1 cellular context compared by ENCODE assay signal in genomic region chr15:53811530-53811929, GRCh38.
A peak's percentile ranks its signal among the peaks of the same experiment; 100 is the strongest.
TF ChIP-seq lines count a peak whose summit lies in the region.

No MANE protein-coding gene starts in this region.

TF ChIP-seq in HepG2, 621 proteins besides CTCF, POLR2A, EP300 and RAD21 (continued from another document):
- TF ChIP-seq THAP7 (CRISPR knock-in tag; IDR thresholded peaks at IDR 0.05), result no peak
- TF ChIP-seq ZBTB7A (CRISPR knock-in tag; IDR thresholded peaks at IDR 0.05), result no peak
- TF ChIP-seq ZNF180 (CRISPR knock-in tag; IDR thresholded peaks at IDR 0.05; ENCODE audit: borderline replicate concordance, low read depth), result no peak
- TF ChIP-seq KAT8 (CRISPR knock-in tag; IDR thresholded peaks at IDR 0.05), result peak; percentile 17; the same call in 1 of the 2 replicates
- TF ChIP-seq NR1H2 (CRISPR knock-in tag; IDR thresholded peaks at IDR 0.05; ENCODE audit: borderline replicate concordance, low read depth), result no peak
- no peak for TF ChIP-seq ZNF124 (CRISPR knock-in tag; IDR thresholded peaks at IDR 0.05)
- no peak for TF ChIP-seq SETDB1 (CRISPR knock-in tag; IDR thresholded peaks at IDR 0.05; ENCODE audit: borderline replicate concordance)
- TF ChIP-seq HOXA7 (CRISPR knock-in tag; IDR thresholded peaks at IDR 0.05), result no peak
- TF ChIP-seq MED13 (CRISPR knock-in tag; IDR thresholded peaks at IDR 0.05), result no peak
- TF ChIP-seq RARG (CRISPR knock-in tag; IDR thresholded peaks at IDR 0.05; ENCODE audit: low read depth), result no peak
- peak; percentile 40; the same call in 1 of the 2 replicates for TF ChIP-seq SMC3 (IDR thresholded peaks at IDR 0.05; ENCODE audit: low read length)
- TF ChIP-seq MTF2 (CRISPR knock-in tag; IDR thresholded peaks at IDR 0.05; ENCODE audit: borderline replicate concordance), result no peak
- no peak for TF ChIP-seq PPARG (CRISPR knock-in tag; conservative IDR thresholded peaks at IDR 0.05)
- TF ChIP-seq, protein P1, sequence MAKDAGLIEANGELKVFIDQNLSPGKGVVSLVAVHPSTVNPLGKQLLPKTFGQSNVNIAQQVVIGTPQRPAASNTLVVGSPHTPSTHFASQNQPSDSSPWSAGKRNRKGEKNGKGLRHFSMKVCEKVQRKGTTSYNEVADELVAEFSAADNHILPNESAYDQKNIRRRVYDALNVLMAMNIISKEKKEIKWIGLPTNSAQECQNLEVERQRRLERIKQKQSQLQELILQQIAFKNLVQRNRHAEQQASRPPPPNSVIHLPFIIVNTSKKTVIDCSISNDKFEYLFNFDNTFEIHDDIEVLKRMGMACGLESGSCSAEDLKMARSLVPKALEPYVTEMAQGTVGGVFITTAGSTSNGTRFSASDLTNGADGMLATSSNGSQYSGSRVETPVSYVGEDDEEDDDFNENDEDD (CRISPR knock-in tag; IDR thresholded peaks at IDR 0.05; ENCODE audit: borderline replicate concordance), result no peak
- TF ChIP-seq PTBP1 (IDR thresholded peaks at IDR 0.05; ENCODE audit: low read depth, low read length, poor library complexity, severe bottlenecking), result no peak
- no peak for TF ChIP-seq ZBTB8A (CRISPR knock-in tag; IDR thresholded peaks at IDR 0.05; ENCODE audit: borderline replicate concordance, low read depth)
- TF ChIP-seq SALL2 (CRISPR knock-in tag; IDR thresholded peaks at IDR 0.05), result no peak
- no peak for TF ChIP-seq SOX6 (IDR thresholded peaks at IDR 0.05)
- 0 out of 2 replicates have a peak, but pooled peaks have one; percentile 17 for TF ChIP-seq SOX6 (CRISPR knock-in tag; IDR thresholded peaks at IDR 0.05)
- TF ChIP-seq ELF4 (CRISPR knock-in tag; IDR thresholded peaks at IDR 0.05; ENCODE audit: borderline replicate concordance), result 0 out of 2 replicates have a peak, but pooled peaks have one; percentile 61
- no peak for TF ChIP-seq STAT5B (CRISPR knock-in tag; IDR thresholded peaks at IDR 0.05)
- no peak for TF ChIP-seq ZBTB4 (CRISPR knock-in tag; IDR thresholded peaks at IDR 0.05; ENCODE audit: borderline replicate concordance)
- TF ChIP-seq ELF3 (CRISPR knock-in tag; IDR thresholded peaks at IDR 0.05), result peak; percentile 82
- TF ChIP-seq, protein P2, sequence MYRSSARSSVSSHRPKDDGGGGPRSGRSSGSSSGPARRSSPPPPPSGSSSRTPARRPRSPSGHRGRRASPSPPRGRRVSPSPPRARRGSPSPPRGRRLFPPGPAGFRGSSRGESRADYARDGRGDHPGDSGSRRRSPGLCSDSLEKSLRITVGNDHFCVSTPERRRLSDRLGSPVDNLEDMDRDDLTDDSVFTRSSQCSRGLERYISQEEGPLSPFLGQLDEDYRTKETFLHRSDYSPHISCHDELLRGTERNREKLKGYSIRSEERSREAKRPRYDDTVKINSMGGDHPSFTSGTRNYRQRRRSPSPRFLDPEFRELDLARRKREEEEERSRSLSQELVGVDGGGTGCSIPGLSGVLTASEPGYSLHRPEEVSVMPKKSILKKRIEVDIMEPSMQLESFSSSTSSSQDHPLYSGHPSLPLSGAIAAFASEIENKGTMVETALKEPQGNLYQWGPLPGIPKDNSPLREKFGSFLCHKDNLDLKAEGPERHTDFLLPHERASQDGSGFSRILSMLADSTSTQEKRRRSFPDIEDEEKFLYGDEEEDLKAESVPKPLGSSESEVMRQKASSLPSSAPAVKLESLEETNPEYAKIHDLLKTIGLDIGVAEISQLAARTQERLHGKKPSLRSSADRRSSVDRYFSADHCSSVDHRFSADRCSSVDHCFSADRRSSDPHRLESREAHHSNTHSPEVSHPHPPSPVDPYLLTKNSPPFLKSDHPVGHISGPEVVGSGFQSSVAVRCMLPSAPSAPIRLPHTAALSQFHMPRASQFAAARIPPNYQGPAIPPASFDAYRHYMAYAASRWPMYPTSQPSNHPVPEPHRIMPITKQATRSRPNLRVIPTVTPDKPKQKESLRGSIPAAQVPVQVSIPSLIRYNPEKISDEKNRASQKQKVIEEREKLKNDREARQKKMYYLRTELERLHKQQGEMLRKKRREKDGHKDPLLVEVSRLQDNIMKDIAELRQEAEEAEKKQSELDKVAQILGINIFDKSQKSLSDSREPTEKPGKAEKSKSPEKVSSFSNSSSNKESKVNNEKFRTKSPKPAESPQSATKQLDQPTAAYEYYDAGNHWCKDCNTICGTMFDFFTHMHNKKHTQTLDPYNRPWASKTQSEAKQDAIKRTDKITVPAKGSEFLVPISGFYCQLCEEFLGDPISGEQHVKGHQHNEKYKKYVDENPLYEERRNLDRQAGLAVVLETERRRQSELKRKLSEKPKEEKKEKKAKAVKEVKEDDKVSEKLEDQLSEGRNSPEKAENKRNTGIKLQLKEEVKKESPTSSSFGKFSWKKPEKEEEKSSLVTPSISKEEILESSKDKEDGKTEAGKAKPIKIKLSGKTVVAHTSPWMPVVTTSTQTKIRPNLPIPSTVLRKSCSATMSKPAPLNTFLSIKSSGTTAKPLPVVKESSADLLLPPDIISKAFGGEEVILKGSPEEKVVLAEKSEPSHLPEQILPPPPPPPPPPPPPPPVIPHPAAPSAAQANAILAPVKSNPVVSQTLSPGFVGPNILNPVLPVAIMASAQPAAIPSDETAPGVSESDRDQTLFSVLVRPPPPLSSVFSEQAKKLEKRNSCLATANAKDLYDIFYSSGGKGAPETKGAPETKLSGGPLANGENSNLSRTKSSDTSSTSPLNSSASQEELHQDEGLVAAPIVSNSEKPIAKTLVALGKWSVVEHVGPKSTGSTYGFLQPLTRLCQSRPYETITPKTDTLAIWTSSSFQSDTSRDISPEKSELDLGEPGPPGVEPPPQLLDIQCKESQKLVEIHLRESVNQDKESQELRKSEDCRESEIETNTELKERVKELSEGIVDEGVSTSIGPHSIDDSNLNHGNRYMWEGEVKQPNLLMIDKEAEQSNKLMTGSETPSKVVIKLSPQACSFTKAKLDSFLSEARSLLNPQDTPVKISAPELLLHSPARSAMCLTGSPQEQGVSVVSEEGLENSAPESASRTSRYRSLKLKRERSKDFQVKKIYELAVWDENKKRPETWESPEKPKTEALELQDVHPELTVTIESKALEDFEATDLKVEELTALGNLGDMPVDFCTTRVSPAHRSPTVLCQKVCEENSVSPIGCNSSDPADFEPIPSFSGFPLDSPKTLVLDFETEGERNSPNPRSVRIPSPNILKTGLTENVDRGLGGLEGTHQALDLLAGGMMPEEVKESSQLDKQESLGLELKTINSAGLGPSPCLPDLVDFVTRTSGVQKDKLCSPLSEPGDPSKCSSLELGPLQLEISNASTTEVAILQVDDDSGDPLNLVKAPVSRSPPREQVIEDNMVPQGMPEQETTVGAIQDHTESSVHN (CRISPR knock-in tag; IDR thresholded peaks at IDR 0.05), result no peak
- TF ChIP-seq, protein P3, sequence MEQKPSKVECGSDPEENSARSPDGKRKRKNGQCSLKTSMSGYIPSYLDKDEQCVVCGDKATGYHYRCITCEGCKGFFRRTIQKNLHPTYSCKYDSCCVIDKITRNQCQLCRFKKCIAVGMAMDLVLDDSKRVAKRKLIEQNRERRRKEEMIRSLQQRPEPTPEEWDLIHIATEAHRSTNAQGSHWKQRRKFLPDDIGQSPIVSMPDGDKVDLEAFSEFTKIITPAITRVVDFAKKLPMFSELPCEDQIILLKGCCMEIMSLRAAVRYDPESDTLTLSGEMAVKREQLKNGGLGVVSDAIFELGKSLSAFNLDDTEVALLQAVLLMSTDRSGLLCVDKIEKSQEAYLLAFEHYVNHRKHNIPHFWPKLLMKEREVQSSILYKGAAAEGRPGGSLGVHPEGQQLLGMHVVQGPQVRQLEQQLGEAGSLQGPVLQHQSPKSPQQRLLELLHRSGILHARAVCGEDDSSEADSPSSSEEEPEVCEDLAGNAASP (CRISPR knock-in tag; IDR thresholded peaks at IDR 0.05; ENCODE audit: borderline replicate concordance), result no peak
